Comparison of ENCODE assay signal across 8 cellular contexts in the genomic region with DNA sequence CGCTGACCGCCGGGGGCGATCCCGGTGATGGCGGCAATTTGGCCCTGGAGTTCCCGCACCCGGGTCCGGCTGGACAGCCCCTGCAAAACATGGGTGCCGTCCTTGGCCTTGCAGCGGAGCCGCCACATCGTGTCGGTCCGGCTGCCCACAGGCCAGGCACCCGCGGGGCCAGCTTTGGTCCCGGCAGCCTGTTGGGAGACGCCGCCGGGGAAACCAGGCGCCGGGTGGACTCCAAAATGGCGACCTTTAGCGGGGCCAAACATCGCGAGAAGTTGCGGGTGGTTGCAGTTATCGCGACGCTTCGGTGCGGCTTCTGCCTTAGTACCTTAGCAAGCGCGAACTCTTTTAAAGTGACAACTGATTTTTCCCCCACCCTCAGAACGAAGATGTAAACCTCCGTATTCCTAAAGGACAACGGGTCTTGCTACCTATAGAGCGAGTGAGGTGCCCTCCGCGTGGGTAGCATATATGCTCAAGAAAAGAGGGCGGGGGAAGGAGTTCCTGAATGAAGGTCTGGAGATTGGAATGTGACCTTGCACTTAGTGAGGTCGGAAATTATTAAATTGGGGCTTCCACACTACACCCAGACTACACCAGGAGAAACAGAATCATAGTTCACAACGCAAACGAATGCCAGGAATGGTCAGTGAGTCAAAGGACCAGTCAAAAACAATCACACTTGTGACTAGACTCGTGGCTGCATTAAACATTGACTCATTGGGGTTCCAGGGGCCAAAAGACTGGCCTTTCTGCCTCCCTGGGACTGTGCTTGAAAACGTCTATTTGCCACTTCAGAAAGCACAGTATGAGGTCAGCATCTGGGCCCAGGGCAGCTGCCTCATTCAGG. TPM values are rescaled to one million over a fixed set of nuclear protein-coding genes. Genes with fewer than 3 reads are reported as not detected.
DNase-seq lines count a peak whose midpoint lies in the region; ATAC-seq and TF ChIP-seq lines count a peak whose summit lies in the region.

A gene (minus strand): TSS at position 441 of the 847 bp plus-strand sequence. CDS start 178 bp downstream, at position 263.

- H3K27ac ChIP-seq in MM.1S (ENCODE audit: low read length) (peak within 1 kb of the TSS; percentile 50), neural cell (ENCODE audit: low read length) (peak within 1 kb of the TSS; percentile 82)

- H3K9me3 Mint-ChIP-seq in Calu3 (ENCODE audit: low read depth, unreplicated experiment), result no peaks in the 10 kb centered on the region

- peaks cover 38% of the 10 kb centered on the region for H3F3A ChIP-seq in MM.1S (ENCODE audit: insufficient read depth, low read length)
- peaks cover 3% of the 10 kb centered on the region for H3F3A ChIP-seq in neural cell (ENCODE audit: insufficient read depth, low read length, poor library complexity, severe bottlenecking)

- peaks cover 76% of the 10 kb centered on the region for H3K36me3 Mint-ChIP-seq in Calu3 (ENCODE audit: insufficient read depth, unreplicated experiment)

- H3K4me3 Mint-ChIP-seq in Calu3 (ENCODE audit: low read depth, unreplicated experiment), result peak within 1 kb of the TSS; percentile 97

- H3K4me3 ChIP-seq in MM.1S (ENCODE audit: low read length) (peak within 1 kb of the TSS; percentile 94), foreskin fibroblast (ENCODE audit: low read depth in 1 of 2, low read length in 2 of 2) (peak within 1 kb of the TSS; percentile 92 to 98), neural cell (ENCODE audit: low read length) (peak within 1 kb of the TSS; percentile 89)

- peaks cover 33% of the 10 kb centered on the region for H3K4me1 ChIP-seq in MM.1S (ENCODE audit: low read length)

- peaks cover 48% of the 10 kb centered on the region for H3K79me2 ChIP-seq in MM.1S (ENCODE audit: low read length)
- peaks cover 36% of the 10 kb centered on the region for H3K79me2 ChIP-seq in neural cell (replicated peaks; ENCODE audit: insufficient read depth, low read length)

- TF ChIP-seq RAD21 in neural cell (conservative IDR thresholded peaks at IDR 0.05), result no peak

- H3K27me3 Mint-ChIP-seq in Calu3 (ENCODE audit: unreplicated experiment), result no peaks in the 10 kb centered on the region

- peak; percentile 51 for ATAC-seq in GM21576 (IDR thresholded peaks at IDR 0.05; ENCODE audit: unreplicated experiment)
- peak; percentile 69 for ATAC-seq in stimulated activated naive CD8-positive, alpha-beta T cell treated with anti-CD3 and anti-CD28 coated beads, Interleukin-15, Interleukin-2, amounts not matched to agents 100 U/mL and 50 U/mL, for 24 hours

- H3K9me2 ChIP-seq in MM.1S (replicated peaks; ENCODE audit: insufficient read depth, low read length), result no peaks in the 10 kb centered on the region
- H3K9me2 ChIP-seq in neural cell (ENCODE audit: insufficient read depth, low read length), result no peaks in the 10 kb centered on the region

- peak within 1 kb of the TSS; percentile 69 for H3K4me2 ChIP-seq in MM.1S (ENCODE audit: low read depth, low read length)
- H3K4me2 ChIP-seq in neural cell (ENCODE audit: low read length), result peak within 1 kb of the TSS; percentile 84

- DNase-seq in Calu3, result peak; percentile 95
- DNase-seq in MM.1S, result peak; percentile 99
- DNase-seq in activated gamma-delta T cell (lab: John Stamatoyannopoulos, UW), result peak; percentile 60
- DNase-seq in foreskin fibroblast, result peak; percentile 89 to 96
- DNase-seq in stimulated activated naive CD8-positive, alpha-beta T cell treated with anti-CD3 and anti-CD28 coated beads, Interleukin-15, Interleukin-2, amounts not matched to agents 100 U/mL and 50 U/mL, for 24 hours, result peak; percentile 91

- BruUV-seq in Calu3 (replicated peaks; lab: Mats Ljungman, UMichigan), result no TSS peak

- no peaks in the 10 kb centered on the region for H4K20me1 ChIP-seq in MM.1S (ENCODE audit: insufficient read depth, low read length)
- H4K20me1 ChIP-seq in neural cell (ENCODE audit: insufficient read depth), result no peaks in the 10 kb centered on the region

- TF ChIP-seq POLR2A in Raji (IDR thresholded peaks at IDR 0.05; ENCODE audit: insufficient read depth, low read depth, low read length), result peak; percentile 73

- TF ChIP-seq EP300 in neural cell (conservative IDR thresholded peaks at IDR 0.05; ENCODE audit: poor library complexity, severe bottlenecking), result no peak

- peak within 1 kb of the TSS; percentile 83 for H2AFZ ChIP-seq in MM.1S (ENCODE audit: low read length)
- peak within 1 kb of the TSS; percentile 98 for H2AFZ ChIP-seq in neural cell (ENCODE audit: low read depth, low read length)

- no peak for TF ChIP-seq CTCF in Calu3 (IDR thresholded peaks at IDR 0.05; ENCODE audit: unreplicated experiment)
- TF ChIP-seq CTCF in MM.1S (IDR thresholded peaks at IDR 0.05; ENCODE audit: low read length), result no peak
- no peak for TF ChIP-seq CTCF in foreskin fibroblast (IDR thresholded peaks at IDR 0.05; ENCODE audit: low read depth, low read length)
- no peak for TF ChIP-seq CTCF in neural cell (IDR thresholded peaks at IDR 0.05; ENCODE audit: poor library complexity, severe bottlenecking)

- intact Hi-C loops in Calu3 (cut with micrococcal nuclease; ENCODE audit: unreplicated experiment), result loop anchor here (2.0 to 10.0 kb wide), 3 partner anchors 18 to 46 kb away; a partner anchor contains a TSS

- peaks cover 57% of the 10 kb centered on the region for H3K4me1 Mint-ChIP-seq in Calu3 (ENCODE audit: low read depth, unreplicated experiment)

- peak within 1 kb of the TSS; percentile 93 for H3K27ac Mint-ChIP-seq in Calu3 (ENCODE audit: unreplicated experiment)

- H3K36me3 ChIP-seq in MM.1S (replicated peaks; ENCODE audit: insufficient read depth, low read length), result peaks cover 8% of the 10 kb centered on the region; the same call in 1 of the 2 replicates
- peaks cover 6% of the 10 kb centered on the region for H3K36me3 ChIP-seq in neural cell (ENCODE audit: insufficient read depth, low read length)

- H3K9ac ChIP-seq in MM.1S (ENCODE audit: low read length), result peak within 1 kb of the TSS; percentile 82
- peak within 1 kb of the TSS; percentile 87 for H3K9ac ChIP-seq in neural cell (ENCODE audit: low read length)

- H3K27me3 ChIP-seq in MM.1S (replicated peaks; ENCODE audit: insufficient read depth, low read length) (no peaks in the 10 kb centered on the region), neural cell (ENCODE audit: insufficient read depth, low read depth, low read length) (no peaks in the 10 kb centered on the region)

- CTCF ChIA-PET in Calu3 (lab: Charles Lee), result interaction anchor here (1.0 to 4.9 kb wide), 6 partner anchors 9 to 449 kb away, joined by 3 to 54 read pairs (median 4); a partner anchor contains a TSS

- H3K9me3 ChIP-seq in MM.1S (replicated peaks; ENCODE audit: insufficient read depth, low read length) (no peaks in the 10 kb centered on the region), neural cell (ENCODE audit: low read length) (no peaks in the 10 kb centered on the region)

TF ChIP-seq in neural cell, 6 proteins besides CTCF, POLR2A, EP300 and RAD21:
- peak; percentile 81 for TF ChIP-seq POLR2AphosphoS5 (IDR thresholded peaks at IDR 0.05)
- TF ChIP-seq EZH2 (IDR thresholded peaks at IDR 0.05; ENCODE audit: borderline replicate concordance, insufficient read depth, low read length, poor library complexity, severe bottlenecking), result no peak
- TF ChIP-seq TAF1 (IDR thresholded peaks at IDR 0.05; ENCODE audit: low read depth), result peak; percentile 44
- peak; percentile 82 for TF ChIP-seq MXI1 (conservative IDR thresholded peaks at IDR 0.05; ENCODE audit: poor library complexity, severe bottlenecking)
- TF ChIP-seq, protein P1, sequence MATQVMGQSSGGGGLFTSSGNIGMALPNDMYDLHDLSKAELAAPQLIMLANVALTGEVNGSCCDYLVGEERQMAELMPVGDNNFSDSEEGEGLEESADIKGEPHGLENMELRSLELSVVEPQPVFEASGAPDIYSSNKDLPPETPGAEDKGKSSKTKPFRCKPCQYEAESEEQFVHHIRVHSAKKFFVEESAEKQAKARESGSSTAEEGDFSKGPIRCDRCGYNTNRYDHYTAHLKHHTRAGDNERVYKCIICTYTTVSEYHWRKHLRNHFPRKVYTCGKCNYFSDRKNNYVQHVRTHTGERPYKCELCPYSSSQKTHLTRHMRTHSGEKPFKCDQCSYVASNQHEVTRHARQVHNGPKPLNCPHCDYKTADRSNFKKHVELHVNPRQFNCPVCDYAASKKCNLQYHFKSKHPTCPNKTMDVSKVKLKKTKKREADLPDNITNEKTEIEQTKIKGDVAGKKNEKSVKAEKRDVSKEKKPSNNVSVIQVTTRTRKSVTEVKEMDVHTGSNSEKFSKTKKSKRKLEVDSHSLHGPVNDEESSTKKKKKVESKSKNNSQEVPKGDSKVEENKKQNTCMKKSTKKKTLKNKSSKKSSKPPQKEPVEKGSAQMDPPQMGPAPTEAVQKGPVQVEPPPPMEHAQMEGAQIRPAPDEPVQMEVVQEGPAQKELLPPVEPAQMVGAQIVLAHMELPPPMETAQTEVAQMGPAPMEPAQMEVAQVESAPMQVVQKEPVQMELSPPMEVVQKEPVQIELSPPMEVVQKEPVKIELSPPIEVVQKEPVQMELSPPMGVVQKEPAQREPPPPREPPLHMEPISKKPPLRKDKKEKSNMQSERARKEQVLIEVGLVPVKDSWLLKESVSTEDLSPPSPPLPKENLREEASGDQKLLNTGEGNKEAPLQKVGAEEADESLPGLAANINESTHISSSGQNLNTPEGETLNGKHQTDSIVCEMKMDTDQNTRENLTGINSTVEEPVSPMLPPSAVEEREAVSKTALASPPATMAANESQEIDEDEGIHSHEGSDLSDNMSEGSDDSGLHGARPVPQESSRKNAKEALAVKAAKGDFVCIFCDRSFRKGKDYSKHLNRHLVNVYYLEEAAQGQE (IDR thresholded peaks at IDR 0.05; ENCODE audit: borderline replicate concordance), result peak; percentile 73
- peak; percentile 16 for TF ChIP-seq SMC3 (conservative IDR thresholded peaks at IDR 0.05; ENCODE audit: poor library complexity)

RNA-seq across cellular contexts. Expression of the gene that starts here (rescaled TPM):
- total RNA-seq in Calu3 (2022), result 17.7 and 22.4 TPM in 2 replicates
- 9.3 and 9.9 TPM in 2 replicates for polyA plus RNA-seq in neural cell
- polyA minus RNA-seq in neural cell, result 27.8 and 33.0 TPM in 2 replicates

Comparison
In these comparisons a context has a peak if more than half of its experiments do, and no peak if none do; other contexts are left out.
1. Peak in every context shown above with its lines: DNase-seq, ATAC-seq, H3K4me3 ChIP-seq and H3K27ac ChIP-seq.